29 cellular contexts compared by ENCODE assay signal in the genomic region with DNA sequence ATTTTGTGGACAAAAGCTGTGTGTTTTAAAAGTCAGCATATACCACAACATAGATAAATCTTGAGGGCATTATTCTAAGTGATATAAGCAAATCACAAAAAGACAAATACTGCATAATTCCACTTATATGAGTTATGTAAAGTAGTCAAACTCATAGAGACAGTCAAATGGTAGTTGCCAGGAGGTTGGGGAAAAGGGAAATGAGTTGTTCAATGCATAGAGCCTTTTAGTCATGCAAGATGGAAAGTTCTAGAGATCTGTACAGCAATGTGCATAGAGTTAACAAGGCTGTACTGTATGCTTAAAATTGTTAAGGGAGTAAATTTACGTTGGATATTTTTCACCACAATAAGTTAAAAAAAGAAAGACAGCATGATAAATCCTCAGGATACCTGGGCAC.
"Had no signal": no experiment of that assay in that cellular context is flagged by ENCODE, and none has a peak within 500 bp of the region (broad histone marks: within the 10 kb centered on the region; RNA-seq: fewer than 3 reads in every experiment).

No MANE protein-coding gene starts in this region.

- H3K27ac ChIP-seq: adrenal gland, body of pancreas, colonic mucosa, esophagus muscularis mucosa, foreskin keratinocyte, gastrocnemius medialis, heart left ventricle had no signal

- H3K4me1 ChIP-seq: colonic mucosa had no signal

- ATAC-seq: activated naive CD8-positive, alpha-beta T cell treated with anti-CD3 and anti-CD28 coated beads, Interleukin-2, amount 50 U/mL, for 24 hours; activated T-cell treated with anti-CD3 and anti-CD28 coated beads, Interleukin-2, amount 50 U/mL, for 4 hours; activated T-helper 17 cell treated with anti-CD3 and anti-CD28 coated beads, Interleukin-2, amount 50 U/mL, for 72 hours; body of pancreas; effector memory CD8-positive, alpha-beta T cell; foreskin keratinocyte; gastrocnemius medialis; heart left ventricle had no signal

- H3K27ac Mint-ChIP-seq: activated CD4-positive, alpha-beta memory T cell treated with anti-CD3 and anti-CD28 coated beads, Interleukin-2, amount 10 ng/mL, durations not matched to agents 7 days and 5 days; activated CD4-positive, alpha-beta T cell treated with anti-CD3 and anti-CD28 coated beads, Interleukin-2, amount 10 ng/mL, durations not matched to agents 7 days and 5 days; activated naive CD8-positive, alpha-beta T cell; activated naive CD8-positive, alpha-beta T cell treated with anti-CD3 and anti-CD28 coated beads, Interleukin-2, amount 50 U/mL, for 24 hours; activated T-helper 17 cell treated with anti-CD3 and anti-CD28 coated beads, Interleukin-2, amount 50 U/mL, for 72 hours; effector memory CD8-positive, alpha-beta T cell had no signal

- H3K4me3 Mint-ChIP-seq: activated CD4-positive, alpha-beta memory T cell treated with anti-CD3 and anti-CD28 coated beads, Interleukin-2, amount 10 ng/mL, durations not matched to agents 7 days and 5 days; activated CD4-positive, alpha-beta T cell treated with anti-CD3 and anti-CD28 coated beads, Interleukin-2, amount 10 ng/mL, durations not matched to agents 7 days and 5 days; activated naive CD8-positive, alpha-beta T cell; activated naive CD8-positive, alpha-beta T cell treated with anti-CD3 and anti-CD28 coated beads, Interleukin-2, amount 50 U/mL, for 24 hours; activated T-cell treated with anti-CD3 and anti-CD28 coated beads, Interleukin-2, amount 50 U/mL, for 4 hours; activated T-helper 17 cell treated with anti-CD3 and anti-CD28 coated beads, Interleukin-2, amount 50 U/mL, for 72 hours; effector memory CD8-positive, alpha-beta T cell had no signal

- H3K9me3 ChIP-seq: adrenal gland, body of pancreas, colonic mucosa, esophagus muscularis mucosa, gastrocnemius medialis, heart left ventricle had no signal

- H3K36me3 ChIP-seq: adrenal gland, colonic mucosa, esophagus muscularis mucosa, gastrocnemius medialis, heart left ventricle had no signal

- H3K36me3 Mint-ChIP-seq: activated naive CD8-positive, alpha-beta T cell had no signal

- H3K9me3 Mint-ChIP-seq: activated CD4-positive, alpha-beta memory T cell treated with anti-CD3 and anti-CD28 coated beads, Interleukin-2, amount 10 ng/mL, durations not matched to agents 7 days and 5 days; activated naive CD8-positive, alpha-beta T cell treated with anti-CD3 and anti-CD28 coated beads, Interleukin-2, amount 50 U/mL, for 24 hours; activated T-cell treated with anti-CD3 and anti-CD28 coated beads, Interleukin-2, amount 50 U/mL, for 4 hours; effector memory CD8-positive, alpha-beta T cell had no signal

- H3K27me3 Mint-ChIP-seq: activated CD4-positive, alpha-beta memory T cell treated with anti-CD3 and anti-CD28 coated beads, Interleukin-2, amount 10 ng/mL, durations not matched to agents 7 days and 5 days; activated CD4-positive, alpha-beta T cell treated with anti-CD3 and anti-CD28 coated beads, Interleukin-2, amount 10 ng/mL, durations not matched to agents 7 days and 5 days; activated naive CD8-positive, alpha-beta T cell; activated naive CD8-positive, alpha-beta T cell treated with anti-CD3 and anti-CD28 coated beads, Interleukin-2, amount 50 U/mL, for 24 hours had no signal

- H3K27me3 ChIP-seq: adrenal gland, body of pancreas, colonic mucosa, esophagus muscularis mucosa, foreskin keratinocyte, gastrocnemius medialis, heart left ventricle had no signal

- H3K4me3 ChIP-seq: adrenal gland, body of pancreas, colonic mucosa, esophagus muscularis mucosa, gastrocnemius medialis, heart left ventricle had no signal

- DNase-seq: activated CD4-positive, alpha-beta memory T cell treated with anti-CD3 and anti-CD28 coated beads, Interleukin-2, amount 10 ng/mL, durations not matched to agents 7 days and 5 days; activated CD4-positive, alpha-beta T cell treated with anti-CD3 and anti-CD28 coated beads for 1 hour; activated CD4-positive, alpha-beta T cell treated with anti-CD3 and anti-CD28 coated beads for 4 hours; activated CD4-positive, alpha-beta T cell treated with anti-CD3 and anti-CD28 coated beads, Interleukin-2, amount 10 ng/mL, durations not matched to agents 7 days and 5 days; activated CD4-positive, alpha-beta T cell treated with anti-CD3 and anti-CD28 coated beads, Interleukin-2, amount 50 U/mL, for 4 hours; activated CD8-positive, alpha-beta memory T cell treated with anti-CD3 and anti-CD28 coated beads for 24 hours; activated effector memory CD4-positive, alpha-beta T cell treated with Interleukin-2 at 50 U/mL for 16 hours; activated gamma-delta T cell treated with Interleukin-2 at 50 U/mL for 16 hours; activated naive CD4-positive, alpha-beta T cell treated with anti-CD3 and anti-CD28 coated beads, Interleukin-2, amount 50 U/mL, for 16 hours; activated naive CD4-positive, alpha-beta T cell treated with Interleukin-2 at 50 U/mL for 16 hours; activated naive CD8-positive, alpha-beta T cell treated with anti-CD3 and anti-CD28 coated beads, Interleukin-2, amount 50 U/mL, for 24 hours; activated T-cell treated with anti-CD3 and anti-CD28 coated beads, Interleukin-2, amount 50 U/mL, for 4 hours; adrenal gland; amygdala; aorta; body of pancreas; caudate nucleus; colonic mucosa; effector CD4-positive, alpha-beta T cell; effector memory CD8-positive, alpha-beta T cell; erythroblast; foreskin keratinocyte; gastrocnemius medialis; glutamatergic neuron; heart left ventricle; T-helper 2 cell had no signal
